Comparison of ENCODE assay signal across 14 cellular contexts in genomic region chr18:7871560-7872456, GRCh38.
DNase-seq lines count a peak whose midpoint lies in the region; ATAC-seq, FAIRE-seq and TF ChIP-seq lines count a peak whose summit lies in the region.
"Had no signal": no experiment of that assay in that cellular context is flagged by ENCODE, and none has a peak within 500 bp of the region (broad histone marks: within the 10 kb centered on the region; RNA-seq: fewer than 3 reads in every experiment).

No MANE protein-coding gene starts in this region.

- DNase-seq in Right ventricle myocardium superior (no peak), left cardiac atrium (no peak), cardiac fibroblast (ENCODE audit: low read depth in 2 of 2) (peak; percentile 61 to 64), lower lobe of right lung (no peak), urothelium cell line (ENCODE audit: low spot score) (no peak), H9 (no peak), HTR-8/SVneo (ENCODE audit: insufficient read length, low spot score) (no peak)
- no peak for DNase-seq in stimulated activated naive CD4-positive, alpha-beta T cell (lab: John Stamatoyannopoulos, UW)
- DNase-seq: activated CD8-positive, alpha-beta memory T cell treated with anti-CD3 and anti-CD28 coated beads for 24 hours; aorta; NCI-H1105; stimulated activated CD4-positive, alpha-beta T cell treated with anti-CD3 and anti-CD28 coated beads, Interleukin-2, amount 100 ng/mL, for 24 hours had no signal

- H3K4me2 ChIP-seq in H9 (ENCODE audit: insufficient read depth, insufficient read length, low read length): no peak overlapping the region

- H2BK15ac ChIP-seq in H9 (ENCODE audit: low read depth, low read length): no peak overlapping the region

- no peak overlapping the region for H2BK20ac ChIP-seq in H9 (ENCODE audit: low read depth, low read length, poor library complexity, severe bottlenecking)

- H2AFZ ChIP-seq in H9 (ENCODE audit: low read length): no peak overlapping the region

- H3K9me3 ChIP-seq in lower lobe of right lung (peaks cover 2% of the 10 kb centered on the region), H9 (ENCODE audit: control insufficient read depth, low read depth, low read length) (no peaks in the 10 kb centered on the region)

- no peaks in the 10 kb centered on the region for H3K23me2 ChIP-seq in H9 (ENCODE audit: insufficient read length, low read depth, low read length, poor library complexity, severe bottlenecking)

- H3T11ph ChIP-seq in H9 (ENCODE audit: low read length): no peak overlapping the region

- H2AK5ac ChIP-seq in H9 (ENCODE audit: insufficient read length, low read length): no peak overlapping the region

- no peaks in the 10 kb centered on the region for H3K4me1 Mint-ChIP-seq in H9

- no peak overlapping the region for H3K27ac Mint-ChIP-seq in H9

- H3K23ac ChIP-seq in H9 (ENCODE audit: insufficient read length, low read depth, low read length): no peak overlapping the region

- peak; percentile 37 for ATAC-seq in Right ventricle myocardium superior (ENCODE audit: poor library complexity)
- no peak for ATAC-seq in left cardiac atrium
- ATAC-seq in lower lobe of right lung: peak; percentile 90 to 92

- H3K79me1 ChIP-seq in H9 (ENCODE audit: insufficient read depth, low read depth, low read length, poor library complexity, severe bottlenecking): no peaks in the 10 kb centered on the region

- H3K18ac ChIP-seq in H9 (ENCODE audit: insufficient read length, low read depth, low read length): no peak overlapping the region

- H3K56ac ChIP-seq in H9 (ENCODE audit: insufficient read length, low read depth, low read length): no peak overlapping the region

- H4K20me1 ChIP-seq in H9 (ENCODE audit: control insufficient read depth, insufficient read depth, insufficient read length): no peaks in the 10 kb centered on the region

- H2BK5ac ChIP-seq in H9 (ENCODE audit: insufficient read length, low read length): no peak overlapping the region

- no peaks in the 10 kb centered on the region; a peak in 2 of 7 replicates for H3K36me3 Mint-ChIP-seq in H9 (ENCODE audit: insufficient read depth in 1 of 3, low read depth in 3 of 3)

- peak overlapping the region; percentile 64 for H3K27ac ChIP-seq in lower lobe of right lung
- H3K27ac ChIP-seq in H9 (ENCODE audit: insufficient read length, low read depth, low read length): no peak overlapping the region
- H3K27ac ChIP-seq: tibial nerve had no signal

- H2BK12ac ChIP-seq in H9 (ENCODE audit: insufficient read length, low read depth, low read length): no peak overlapping the region

- H3K27me3 ChIP-seq in lower lobe of right lung (ENCODE audit: low read depth): no peaks in the 10 kb centered on the region
- no peaks in the 10 kb centered on the region for H3K27me3 ChIP-seq in H9 (ENCODE audit: insufficient read depth, low read length)
- H3K27me3 ChIP-seq: tibial nerve had no signal

- no peak overlapping the region for H2BK120ac ChIP-seq in H9 (ENCODE audit: low read depth, low read length, poor library complexity, severe bottlenecking)

- FAIRE-seq in urothelium cell line (lab: Jason Lieb, UNC): peak; percentile 56
- no peak for FAIRE-seq in HTR-8/SVneo (lab: Jason Lieb, UNC)
- FAIRE-seq: GM19239 had no signal

- intact Hi-C loops in Right ventricle myocardium superior (cut with DNase I): no loop called here
- intact Hi-C loops in left cardiac atrium (cut with DNase I): no loop called here
- intact Hi-C loops in lower lobe of right lung (cut with DNase I): no loop called here

- H3K4me3 ChIP-seq in cardiac fibroblast (replicated peaks in 1 of 2; ENCODE audit: low read depth in 2 of 2, low read length in 2 of 2): no peak overlapping the region
- no peak overlapping the region for H3K4me3 ChIP-seq in lower lobe of right lung
- H3K4me3 ChIP-seq: tibial nerve had no signal

- no peaks in the 10 kb centered on the region for H3K36me3 ChIP-seq in lower lobe of right lung

- no peak overlapping the region for H3K14ac ChIP-seq in H9 (ENCODE audit: insufficient read depth, low read length)

- no peak overlapping the region for H4K8ac ChIP-seq in H9 (replicated peaks; ENCODE audit: insufficient read length, low read depth, low read length)

- WGBS in H9 (ENCODE audit: extremely low coverage, insufficient read length, low lambda C conversion rate): no CpG with 5 or more reads among the region's 4 CpGs

- no peak overlapping the region for H4K91ac ChIP-seq in H9 (ENCODE audit: insufficient read length, low read depth, low read length)

- no peak overlapping the region for H3K9ac ChIP-seq in H9 (ENCODE audit: extremely low read depth, insufficient read length, low read length)

- no peak overlapping the region for H3K4me3 Mint-ChIP-seq in H9

- peaks cover 0 to 7% of the 10 kb centered on the region in 2 experiments; a peak in 3 of 5 replicates for H3K9me3 Mint-ChIP-seq in H9

- TF ChIP-seq CTCF in cardiac fibroblast (IDR thresholded peaks at IDR 0.05; ENCODE audit: low read depth, low read length) (no peak), lower lobe of right lung (IDR thresholded peaks at IDR 0.05) (no peak), H9 (conservative IDR thresholded peaks at IDR 0.05) (no peak)

- H4K5ac ChIP-seq in H9 (ENCODE audit: insufficient read length, low read depth, low read length): no peak overlapping the region

- peaks cover 6% of the 10 kb centered on the region for H3K4me1 ChIP-seq in lower lobe of right lung
- no peaks in the 10 kb centered on the region for H3K4me1 ChIP-seq in H9 (ENCODE audit: insufficient read depth, low read length)

- H3K27me3 Mint-ChIP-seq in H9 (ENCODE audit: low read depth): no peaks in the 10 kb centered on the region

- H3K4ac ChIP-seq in H9 (ENCODE audit: low read depth, low read length): no peak overlapping the region

- H3K79me2 ChIP-seq in H9 (ENCODE audit: insufficient read depth, low read length): no peaks in the 10 kb centered on the region

Comparison
In these comparisons a context has a peak if more than half of its experiments do, and no peak if none do; other contexts are left out.
1. ATAC-seq: peak in Right ventricle myocardium superior (single experiment) and lower lobe of right lung (2 of 2); none in left cardiac atrium (0 of 2).
2. DNase-seq: peak in cardiac fibroblast (2 of 2); none in Right ventricle myocardium superior (single experiment), left cardiac atrium (single experiment), lower lobe of right lung (single experiment), urothelium cell line (single experiment), H9 (single experiment), stimulated activated naive CD4-positive, alpha-beta T cell (0 of 6) and HTR-8/SVneo (single experiment).